13 cellular contexts compared by ENCODE assay signal in genomic region chr6:152313542-152314482, GRCh38.
A peak's percentile ranks its signal among the peaks of the same experiment; 100 is the strongest.
DNase-seq lines count a peak whose midpoint lies in the region; ATAC-seq and TF ChIP-seq lines count a peak whose summit lies in the region.
"Had no signal": no experiment of that assay in that cellular context is flagged by ENCODE, and none has a peak within 500 bp of the region (broad histone marks: within the 10 kb centered on the region; RNA-seq: fewer than 3 reads in every experiment).

No MANE protein-coding gene starts in this region.

- H3K9me3 ChIP-seq in H9 (ENCODE audit: control insufficient read depth, low read depth, low read length) (no peaks in the 10 kb centered on the region), ascending aorta (no peaks in the 10 kb centered on the region), heart left ventricle (no peaks in the 10 kb centered on the region), sigmoid colon (no peaks in the 10 kb centered on the region)
- H3K9me3 ChIP-seq: thyroid gland had no signal

- H3T11ph ChIP-seq in H9 (ENCODE audit: low read length), result no peak overlapping the region

- H2AK5ac ChIP-seq in H9 (ENCODE audit: insufficient read length, low read length), result no peak overlapping the region

- H3K56ac ChIP-seq in H9 (ENCODE audit: insufficient read length, low read depth, low read length), result no peak overlapping the region

- H3K79me2 ChIP-seq in H9 (ENCODE audit: insufficient read depth, low read length), result no peaks in the 10 kb centered on the region

- no peak overlapping the region for H3K4ac ChIP-seq in H9 (ENCODE audit: low read depth, low read length)

- H2AFZ ChIP-seq in H9 (ENCODE audit: low read length), result peak overlapping the region; percentile 73

- H3K4me1 ChIP-seq in H9 (ENCODE audit: insufficient read depth, low read length) (no peaks in the 10 kb centered on the region), ascending aorta (peaks cover 0 to 29% of the 10 kb centered on the region in 2 donors), heart left ventricle (peaks cover 0 to 47% (median 30%) of the 10 kb centered on the region in 12 donors), sigmoid colon (no peaks in the 10 kb centered on the region)
- H3K4me1 ChIP-seq: thyroid gland had no signal

- H3K4me3 ChIP-seq in ascending aorta (no peak overlapping the region), heart left ventricle (no peak overlapping the region), sigmoid colon (no peak overlapping the region)
- H3K4me3 ChIP-seq: thyroid gland had no signal

- H3K4me3 Mint-ChIP-seq in H9 (no peak overlapping the region), progenitor cell of endocrine pancreas (ENCODE audit: low read depth) (no peak overlapping the region)
- H3K4me3 Mint-ChIP-seq: naive thymus-derived CD4-positive, alpha-beta T cell had no signal

- H3K4me1 Mint-ChIP-seq in H9 (peaks cover 6 to 7% of the 10 kb centered on the region in 2 experiments), progenitor cell of endocrine pancreas (ENCODE audit: low read depth) (peaks cover 12% of the 10 kb centered on the region)

- H2BK5ac ChIP-seq in H9 (ENCODE audit: insufficient read length, low read length), result no peak overlapping the region

- no peak overlapping the region for H3K23ac ChIP-seq in H9 (ENCODE audit: insufficient read length, low read depth, low read length)

- no peak overlapping the region for H3K4me2 ChIP-seq in H9 (ENCODE audit: insufficient read depth, insufficient read length, low read length)

- H3K27ac Mint-ChIP-seq in H9 (no peak overlapping the region), progenitor cell of endocrine pancreas (peak overlapping the region; percentile 73)

- H2BK15ac ChIP-seq in H9 (ENCODE audit: low read depth, low read length), result no peak overlapping the region

- no peak for TF ChIP-seq EP300 in sigmoid colon (IDR thresholded peaks at IDR 0.05)

- H3K27me3 ChIP-seq in H9 (ENCODE audit: insufficient read depth, low read length), result no peaks in the 10 kb centered on the region
- no peaks in the 10 kb centered on the region for H3K27me3 ChIP-seq in ascending aorta
- no peaks in the 10 kb centered on the region for H3K27me3 ChIP-seq in heart left ventricle
- H3K27me3 ChIP-seq in sigmoid colon, result no peaks in the 10 kb centered on the region
- H3K27me3 ChIP-seq: thyroid gland had no signal

- H3K27ac ChIP-seq in H9 (ENCODE audit: insufficient read length, low read depth, low read length) (no peak overlapping the region), ascending aorta (peak overlapping the region; percentile 75 to 86), heart left ventricle (peak overlapping the region in 10 of 12 donors; percentile 19 to 86 (median 56)), sigmoid colon (peak overlapping the region in 1 of 4 donors; percentile 14)
- H3K27ac ChIP-seq: thyroid gland had no signal

- no peaks in the 10 kb centered on the region for H3K27me3 Mint-ChIP-seq in H9 (ENCODE audit: low read depth)
- H3K27me3 Mint-ChIP-seq in progenitor cell of endocrine pancreas, result no peaks in the 10 kb centered on the region

- no peak overlapping the region for H4K91ac ChIP-seq in H9 (ENCODE audit: insufficient read length, low read depth, low read length)

- CTCF ChIA-PET in GM10248 (lab: Yijun Ruan, JAX), result interaction anchor here (1.1 to 1.2 kb wide), 2 partner anchors 13 to 25 kb away, joined by 5 read pairs; no protein-coding TSS in a partner anchor

- TF ChIP-seq POLR2A in heart left ventricle (IDR thresholded peaks at IDR 0.05) (no peak), sigmoid colon (IDR thresholded peaks at IDR 0.05) (no peak)

- ATAC-seq in heart left ventricle (peak in 2 of 4 donors; percentile 29 to 31), HG03095 (IDR thresholded peaks at IDR 0.05; ENCODE audit: unreplicated experiment) (no peak), HG03280 (IDR thresholded peaks at IDR 0.05; ENCODE audit: unreplicated experiment) (no peak)
- ATAC-seq: naive thymus-derived CD4-positive, alpha-beta T cell had no signal

- H2BK12ac ChIP-seq in H9 (ENCODE audit: insufficient read length, low read depth, low read length), result no peak overlapping the region

- WGBS in H9 (ENCODE audit: extremely low coverage, insufficient read length, low lambda C conversion rate), result no CpG with 5 or more reads among the region's 10 CpGs
- WGBS in heart left ventricle, 4 donors, result 63 to 67% (median 65%) methylated on average over 10 of the region's 10 CpGs
- 83 to 87% methylated on average over 10 of the region's 10 CpGs for WGBS in sigmoid colon, 2 donors

- H3K23me2 ChIP-seq in H9 (ENCODE audit: insufficient read length, low read depth, low read length, poor library complexity, severe bottlenecking), result no peaks in the 10 kb centered on the region

- H4K8ac ChIP-seq in H9 (replicated peaks; ENCODE audit: insufficient read length, low read depth, low read length), result no peak overlapping the region

- intact Hi-C loops in ascending aorta (cut with DNase I) (no loop called here), heart left ventricle (cut with DNase I) (no loop called here), sigmoid colon (cut with DNase I) (loop anchor here (5.0 kb wide), 1 partner anchor 38 kb away; no protein-coding TSS in a partner anchor)

- no peak overlapping the region for H3K9ac ChIP-seq in H9 (ENCODE audit: extremely low read depth, insufficient read length, low read length)

- H3K36me3 Mint-ChIP-seq in H9 (ENCODE audit: insufficient read depth in 1 of 3, low read depth in 3 of 3), result no peaks in the 10 kb centered on the region
- H3K36me3 Mint-ChIP-seq in progenitor cell of endocrine pancreas (ENCODE audit: insufficient read depth), result peaks cover 32% of the 10 kb centered on the region

- POLR2A ChIA-PET in GM10248 (lab: Yijun Ruan, JAX), result no interaction called here

- no peak overlapping the region for H2BK20ac ChIP-seq in H9 (ENCODE audit: low read depth, low read length, poor library complexity, severe bottlenecking)

- H3K14ac ChIP-seq in H9 (ENCODE audit: insufficient read depth, low read length), result no peak overlapping the region

- H3K18ac ChIP-seq in H9 (ENCODE audit: insufficient read length, low read depth, low read length), result no peak overlapping the region

- H3K36me3 ChIP-seq in ascending aorta (peaks cover 43 to 76% of the 10 kb centered on the region in 2 donors), heart left ventricle (peaks cover 0 to 94% (median 65%) of the 10 kb centered on the region in 9 donors), sigmoid colon (peaks cover 8 to 86% (median 42%) of the 10 kb centered on the region in 4 donors)

- no peak overlapping the region for H2BK120ac ChIP-seq in H9 (ENCODE audit: low read depth, low read length, poor library complexity, severe bottlenecking)

- no peaks in the 10 kb centered on the region for H3K79me1 ChIP-seq in H9 (ENCODE audit: insufficient read depth, low read depth, low read length, poor library complexity, severe bottlenecking)

- DNase-seq in H9 (no peak), ascending aorta (ENCODE audit: low spot score in 2 of 2) (no peak), heart left ventricle (no peak), progenitor cell of endocrine pancreas (ENCODE audit: low spot score, unreplicated experiment) (no peak), GM10248 (ENCODE audit: extremely low spot score) (no peak), sigmoid colon (no peak)
- DNase-seq: amniotic stem cell; naive thymus-derived CD4-positive, alpha-beta T cell; NCI-H524; stimulated activated CD4-positive, alpha-beta T cell treated with anti-CD3 and anti-CD28 coated beads, Interleukin-4, amount 100 ng/mL, for 24 hours; thyroid gland had no signal

- no peaks in the 10 kb centered on the region for H3K9me3 Mint-ChIP-seq in H9
- peaks cover 3% of the 10 kb centered on the region for H3K9me3 Mint-ChIP-seq in progenitor cell of endocrine pancreas (ENCODE audit: low read depth)

- no peak overlapping the region for H4K5ac ChIP-seq in H9 (ENCODE audit: insufficient read length, low read depth, low read length)

- TF ChIP-seq CTCF in H9 (conservative IDR thresholded peaks at IDR 0.05), result no peak; the same call in 2 of the 3 replicates
- no peak for TF ChIP-seq CTCF in ascending aorta (IDR thresholded peaks at IDR 0.05)
- no peak for TF ChIP-seq CTCF in heart left ventricle (IDR thresholded peaks at IDR 0.05)
- TF ChIP-seq CTCF in progenitor cell of endocrine pancreas (IDR thresholded peaks at IDR 0.05; ENCODE audit: unreplicated experiment), result no peak
- TF ChIP-seq CTCF in GM10248 (IDR thresholded peaks at IDR 0.05; ENCODE audit: control extremely low read depth, extremely low read depth, low read depth, missing control alignments), result no peak
- TF ChIP-seq CTCF in sigmoid colon (IDR thresholded peaks at IDR 0.05), result no peak

- no peaks in the 10 kb centered on the region for H4K20me1 ChIP-seq in H9 (ENCODE audit: control insufficient read depth, insufficient read depth, insufficient read length)
